Comparison of ENCODE assay signal across 17 cellular contexts in genomic region chr1:167424038-167424619, GRCh38.
"Had no signal": no experiment of that assay in that cellular context is flagged by ENCODE, and none has a peak within 500 bp of the region (broad histone marks: within the 10 kb centered on the region; RNA-seq: fewer than 3 reads in every experiment).

No MANE protein-coding gene starts in this region.

- H3K4me1 Mint-ChIP-seq: naive B cell had no signal

- H3K27ac Mint-ChIP-seq: activated naive CD4-positive, alpha-beta T cell treated with anti-CD3 and anti-CD28 coated beads for 36 hours; activated T-helper 2 cell treated with anti-CD3 and anti-CD28 coated beads, Interferon-gamma antibody, Interleukin-2, Interleukin-4, amounts not matched to agents 10 μg/mL and 5 μg/mL and 100 μg/mL, durations not matched to agents 14 hours and 24 hours and 36 hours had no signal

- H3K4me3 Mint-ChIP-seq: activated naive CD4-positive, alpha-beta T cell treated with anti-CD3 and anti-CD28 coated beads for 36 hours; naive B cell had no signal

- ATAC-seq: activated CD4-positive, CD25-positive, alpha-beta regulatory T cell treated with anti-CD3 and anti-CD28 coated beads, Interleukin-2, amount 50 U/mL, for 24 hours; gastrocnemius medialis; heart left ventricle; left lobe of liver; psoas muscle; right lobe of liver had no signal

- H3K9me3 Mint-ChIP-seq: activated naive CD4-positive, alpha-beta T cell treated with anti-CD3 and anti-CD28 coated beads for 36 hours; activated T-helper 2 cell treated with anti-CD3 and anti-CD28 coated beads, Interferon-gamma antibody, Interleukin-2, Interleukin-4, amounts not matched to agents 10 μg/mL and 5 μg/mL and 100 μg/mL, durations not matched to agents 14 hours and 24 hours and 36 hours; naive B cell had no signal

- H3K4me3 ChIP-seq: cardiac muscle cell, gastrocnemius medialis, heart left ventricle, psoas muscle, right lobe of liver, SJSA1, stomach, thoracic aorta had no signal

- H3K27ac ChIP-seq: cardiac muscle cell, gastrocnemius medialis, heart left ventricle, psoas muscle, right lobe of liver, SJSA1, stomach, thoracic aorta had no signal

- H3K27me3 ChIP-seq: cardiac muscle cell, gastrocnemius medialis, heart left ventricle, right lobe of liver, stomach had no signal

- H3K27me3 Mint-ChIP-seq: naive B cell had no signal

- FAIRE-seq: colon had no signal

- H3K9me3 ChIP-seq: gastrocnemius medialis, heart left ventricle, psoas muscle, right lobe of liver, SJSA1, stomach, thoracic aorta had no signal

- H3K4me1 ChIP-seq: right lobe of liver, SJSA1, stomach had no signal

- H3K36me3 ChIP-seq: cardiac muscle cell, gastrocnemius medialis, right lobe of liver, SJSA1, thoracic aorta had no signal

- DNase-seq: activated CD4-positive, alpha-beta T cell treated with anti-CD3 and anti-CD28 coated beads, Interleukin-2, amount 50 U/mL, for 4 hours; activated naive CD4-positive, alpha-beta T cell treated with anti-CD3 and anti-CD28 coated beads for 36 hours; gastrocnemius medialis; heart left ventricle; mammary epithelial cell; naive B cell; psoas muscle; right lobe of liver; stomach; SW 1271 had no signal
